ENCODE assay signal across 24 cellular contexts in the genomic region with DNA sequence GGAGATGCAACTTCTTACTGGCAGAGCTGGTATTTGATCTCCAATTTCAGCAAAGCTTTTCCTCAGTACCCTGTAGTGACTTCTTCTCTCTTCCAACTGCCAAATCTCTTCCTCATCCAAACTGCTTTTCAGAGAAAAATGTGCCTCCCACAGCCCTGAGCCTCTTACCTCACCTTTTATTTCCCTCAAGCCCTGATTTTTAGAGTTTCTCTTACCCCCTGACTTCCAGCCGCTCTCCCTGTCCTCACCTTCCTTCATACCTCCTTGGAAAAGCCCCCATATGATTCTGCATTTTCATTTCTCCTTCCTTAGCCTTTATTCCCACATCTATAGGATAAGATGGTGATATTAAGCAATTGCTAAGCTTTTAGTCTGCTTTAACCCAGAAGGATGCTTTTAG. TPM values are rescaled to one million over a fixed set of nuclear protein-coding genes. Genes with fewer than 3 reads are reported as not detected.
"Had no signal": no experiment of that assay in that cellular context is flagged by ENCODE, and none has a peak within 500 bp of the region (broad histone marks: within the 10 kb centered on the region; RNA-seq: fewer than 3 reads in every experiment).

A gene (minus strand): TSS at position 101 of the 400 bp plus-strand sequence. CDS start 108 bp downstream, outside the sequence.

- DNase-seq: IMR-90, MM.1S, NCI-H1092 treated with DMSO at 0.1 percent for 48 hours, NCI-H1436, NCI-H187, NCI-H2029, NCI-H2171 treated with DMSO at 0.1 percent for 48 hours, NCI-H345, NCI-H446 treated with DMSO at 0.1 percent for 48 hours, NCI-H510A treated with DMSO at 0.1 percent for 48 hours, NCI-H526, NCI-H748 treated with DMSO at 0.1 percent for 48 hours, Right ventricle myocardium superior, RPMI8226, SIG-M5 had no signal

- ATAC-seq: HepG2, K562 had no signal

- H3K27ac ChIP-seq: KMS-11, SJSA1, SK-N-MC had no signal

- H3K36me3 ChIP-seq: SJSA1 had no signal

- H3K27me3 ChIP-seq: SJSA1 had no signal

- H3K4me1 ChIP-seq: SJSA1 had no signal

- H3K9me3 ChIP-seq: SJSA1 had no signal

- H3K9ac ChIP-seq: KMS-11 had no signal

- H3K4me2 ChIP-seq: KMS-11 had no signal

- H3K4me3 ChIP-seq: K562, SJSA1, SK-N-MC had no signal

RNA-seq across cellular contexts. Expression of the gene that starts here (rescaled TPM):
- total RNA-seq: HepG2; HT1080; IMR-90; K562; LHCN-M2; M059J; Right ventricle myocardium superior; SJSA1; T-helper 1 cell treated with Interleukin-12 subunit alpha and Interleukin-12 subunit beta and Interleukin-4 antibody, amounts not matched to agents 30 ng/mL and 1 ng/mL, for 36 hours had no signal
- polyA plus RNA-seq: HepG2, IMR-90, K562 had no signal
